17 cellular contexts compared by ENCODE assay signal in the genomic region with DNA sequence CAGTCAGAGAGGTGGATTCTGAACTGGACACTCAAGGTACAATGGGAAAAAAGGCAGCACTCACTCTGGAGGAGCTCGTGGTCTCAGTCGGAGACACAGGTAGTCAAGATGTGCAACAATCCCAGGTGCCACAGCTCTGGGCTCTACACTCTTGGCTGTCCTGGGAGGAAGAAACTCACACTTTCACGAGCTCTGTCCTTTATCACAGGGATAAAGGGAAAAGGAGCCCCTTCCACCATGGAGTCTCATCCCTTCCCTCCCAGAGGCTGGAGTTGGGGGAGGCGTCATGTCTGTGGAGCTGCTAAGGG.
"Had no signal": no experiment of that assay in that cellular context is flagged by ENCODE, and none has a peak within 500 bp of the region (broad histone marks: within the 10 kb centered on the region; RNA-seq: fewer than 3 reads in every experiment).

No MANE protein-coding gene starts in this region.

- H3K27me3 ChIP-seq: adrenal gland, ascending aorta had no signal

- H3K4me3 ChIP-seq: adrenal gland, ascending aorta had no signal

- H3K36me3 Mint-ChIP-seq: activated CD4-positive, alpha-beta memory T cell treated with anti-CD3 and anti-CD28 coated beads for 36 hours; activated naive CD4-positive, alpha-beta T cell treated with anti-CD3 and anti-CD28 coated beads, Interleukin-2, amount 50 U/mL, for 72 hours; activated naive CD8-positive, alpha-beta T cell treated with anti-CD3 and anti-CD28 coated beads for 36 hours; brain had no signal

- H3K9me3 ChIP-seq: adrenal gland, ascending aorta had no signal

- H3K4me3 Mint-ChIP-seq: activated B cell treated with CpG ODN at 0.5 μM for 24 hours; activated CD4-positive, alpha-beta memory T cell treated with anti-CD3 and anti-CD28 coated beads for 36 hours; activated CD4-positive, alpha-beta T cell treated with anti-CD3 and anti-CD28 coated beads, Interleukin-2, amount 10 ng/mL, durations not matched to agents 24 days and 14 days; activated CD8-positive, alpha-beta T cell treated with anti-CD3 and anti-CD28 coated beads for 36 hours; activated naive CD4-positive, alpha-beta T cell treated with anti-CD3 and anti-CD28 coated beads for 36 hours; activated naive CD8-positive, alpha-beta T cell treated with anti-CD3 and anti-CD28 coated beads for 36 hours; activated T-cell treated with anti-CD3 and anti-CD28 coated beads, Interleukin-2, amount 50 U/mL, for 4 hours; activated T-cell treated with anti-CD3 and anti-CD28 coated beads, Interleukin-2, amount 50 U/mL, for 72 hours; activated T-helper 1 cell treated with anti-CD3 and anti-CD28 coated beads, Interleukin-12 subunit alpha, Interleukin-12 subunit beta, Interleukin-2, Interleukin-4 antibody, amounts not matched to agents 30 ng/mL and 10 ng/mL and 1 ng/mL, durations not matched to agents 14 hours and 24 hours and 36 hours; activated T-helper 17 cell treated with anti-CD3 and anti-CD28 coated beads, Interleukin-2, amount 50 U/mL, for 72 hours; brain; T-helper 1 cell treated with Interleukin-12 subunit alpha and Interleukin-12 subunit beta and Interleukin-4 antibody, amounts not matched to agents 30 μg/mL and 1 μg/mL, for 36 hours; T-helper 2 cell treated with Interferon-gamma antibody and Interleukin-4, amounts not matched to agents 5 μg/mL and 100 μg/mL, for 36 hours had no signal

- H3K27me3 Mint-ChIP-seq: activated CD8-positive, alpha-beta T cell treated with anti-CD3 and anti-CD28 coated beads for 36 hours had no signal

- H3K9me3 Mint-ChIP-seq: activated B cell treated with CpG ODN at 0.5 μM for 24 hours; activated CD4-positive, alpha-beta memory T cell treated with anti-CD3 and anti-CD28 coated beads for 36 hours; activated CD4-positive, alpha-beta T cell treated with anti-CD3 and anti-CD28 coated beads, Interleukin-2, amount 10 ng/mL, durations not matched to agents 24 days and 14 days; activated CD8-positive, alpha-beta T cell treated with anti-CD3 and anti-CD28 coated beads for 36 hours; activated naive CD4-positive, alpha-beta T cell treated with anti-CD3 and anti-CD28 coated beads for 36 hours; activated naive CD4-positive, alpha-beta T cell treated with anti-CD3 and anti-CD28 coated beads, Interleukin-2, amount 50 U/mL, for 72 hours; activated naive CD8-positive, alpha-beta T cell treated with anti-CD3 and anti-CD28 coated beads for 36 hours; activated T-cell treated with anti-CD3 and anti-CD28 coated beads, Interleukin-2, amount 50 U/mL, for 4 hours; activated T-cell treated with anti-CD3 and anti-CD28 coated beads, Interleukin-2, amount 50 U/mL, for 72 hours; activated T-helper 1 cell treated with anti-CD3 and anti-CD28 coated beads, Interleukin-12 subunit alpha, Interleukin-12 subunit beta, Interleukin-2, Interleukin-4 antibody, amounts not matched to agents 30 ng/mL and 10 ng/mL and 1 ng/mL, durations not matched to agents 14 hours and 24 hours and 36 hours; activated T-helper 17 cell treated with anti-CD3 and anti-CD28 coated beads, Interleukin-2, amount 50 U/mL, for 72 hours; brain; T-helper 1 cell treated with Interleukin-12 subunit alpha and Interleukin-12 subunit beta and Interleukin-4 antibody, amounts not matched to agents 30 μg/mL and 1 μg/mL, for 36 hours; T-helper 2 cell treated with Interferon-gamma antibody and Interleukin-4, amounts not matched to agents 5 μg/mL and 100 μg/mL, for 36 hours had no signal

- H3K36me3 ChIP-seq: adrenal gland had no signal

- H3K27ac ChIP-seq: adrenal gland, ascending aorta, VCaP had no signal

- H3K27ac Mint-ChIP-seq: activated B cell treated with CpG ODN at 0.5 μM for 24 hours; activated CD4-positive, alpha-beta memory T cell treated with anti-CD3 and anti-CD28 coated beads for 36 hours; activated CD4-positive, alpha-beta T cell treated with anti-CD3 and anti-CD28 coated beads, Interleukin-2, amount 10 ng/mL, durations not matched to agents 24 days and 14 days; activated CD8-positive, alpha-beta T cell treated with anti-CD3 and anti-CD28 coated beads for 36 hours; activated naive CD4-positive, alpha-beta T cell treated with anti-CD3 and anti-CD28 coated beads for 36 hours; activated naive CD8-positive, alpha-beta T cell treated with anti-CD3 and anti-CD28 coated beads for 36 hours; activated T-cell treated with anti-CD3 and anti-CD28 coated beads, Interleukin-2, amount 50 U/mL, for 72 hours; activated T-helper 1 cell treated with anti-CD3 and anti-CD28 coated beads, Interleukin-12 subunit alpha, Interleukin-12 subunit beta, Interleukin-2, Interleukin-4 antibody, amounts not matched to agents 30 ng/mL and 10 ng/mL and 1 ng/mL, durations not matched to agents 14 hours and 24 hours and 36 hours; activated T-helper 17 cell treated with anti-CD3 and anti-CD28 coated beads, Interleukin-2, amount 50 U/mL, for 72 hours; T-helper 1 cell treated with Interleukin-12 subunit alpha and Interleukin-12 subunit beta and Interleukin-4 antibody, amounts not matched to agents 30 μg/mL and 1 μg/mL, for 36 hours; T-helper 2 cell treated with Interferon-gamma antibody and Interleukin-4, amounts not matched to agents 5 μg/mL and 100 μg/mL, for 36 hours had no signal

- H3K4me1 Mint-ChIP-seq: activated T-helper 17 cell treated with anti-CD3 and anti-CD28 coated beads, Interleukin-2, amount 50 U/mL, for 72 hours had no signal
